Comparison of ENCODE assay signal across 1 cellular context in the genomic region with DNA sequence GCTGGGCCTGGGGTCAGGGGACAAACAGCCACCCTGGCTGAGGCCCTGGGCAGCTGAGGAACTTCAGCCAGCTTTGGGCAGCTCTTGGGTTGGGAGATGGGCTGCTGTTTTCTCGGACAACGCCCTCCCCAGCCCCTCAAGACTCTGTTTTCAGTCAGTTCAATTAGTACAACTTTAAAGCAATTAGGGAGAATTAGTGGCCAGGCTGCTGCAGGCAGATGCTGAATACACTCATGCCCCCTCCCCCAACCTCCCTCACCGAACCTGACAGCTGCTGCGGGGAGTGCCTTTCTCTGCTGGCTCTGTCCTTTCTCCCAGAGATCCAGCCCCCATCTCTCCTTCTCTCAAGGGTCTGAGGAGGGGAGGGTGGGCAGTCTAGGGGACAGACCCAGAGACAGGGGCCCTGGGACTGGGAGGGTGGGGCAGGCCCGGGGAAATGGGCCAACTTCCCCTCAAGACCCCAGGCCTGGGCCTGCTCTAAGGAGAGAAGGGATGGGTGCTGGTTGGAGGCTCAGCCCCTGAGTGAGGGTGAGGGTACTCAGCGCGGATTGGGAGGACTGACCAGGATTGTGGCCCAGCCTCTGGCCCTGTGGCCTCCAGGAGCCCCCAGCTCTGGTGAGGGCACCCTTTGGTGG.
TF ChIP-seq lines count a peak whose summit lies in the region.

No MANE protein-coding gene starts in this region.

TF ChIP-seq in SK-N-SH, 30 proteins besides CTCF, POLR2A, EP300 and RAD21 (continued from another document):
- TF ChIP-seq RCOR1 (IDR thresholded peaks at IDR 0.05; ENCODE audit: low read length) (peak; percentile 39; the same call in 1 of the 2 replicates), SMC3 (IDR thresholded peaks at IDR 0.05; ENCODE audit: low read depth, low read length) (no peak; the same call in 1 of the 2 replicates), MAX (IDR thresholded peaks at IDR 0.05; ENCODE audit: low read depth) (no peak), TEAD4 (IDR thresholded peaks at IDR 0.05; ENCODE audit: borderline replicate concordance, insufficient read depth) (no peak), CHD2 (IDR thresholded peaks at IDR 0.05; ENCODE audit: low read length, partially characterized antibody) (peak; percentile 84), MXI1 (IDR thresholded peaks at IDR 0.05; ENCODE audit: low read depth, low read length) (peak; percentile 41; the same call in 1 of the 2 replicates), RXRA (IDR thresholded peaks at IDR 0.05; ENCODE audit: borderline replicate concordance, low read depth) (no peak), RFX5 (IDR thresholded peaks at IDR 0.05; ENCODE audit: low read length) (no peak)
